In the genomic region with DNA sequence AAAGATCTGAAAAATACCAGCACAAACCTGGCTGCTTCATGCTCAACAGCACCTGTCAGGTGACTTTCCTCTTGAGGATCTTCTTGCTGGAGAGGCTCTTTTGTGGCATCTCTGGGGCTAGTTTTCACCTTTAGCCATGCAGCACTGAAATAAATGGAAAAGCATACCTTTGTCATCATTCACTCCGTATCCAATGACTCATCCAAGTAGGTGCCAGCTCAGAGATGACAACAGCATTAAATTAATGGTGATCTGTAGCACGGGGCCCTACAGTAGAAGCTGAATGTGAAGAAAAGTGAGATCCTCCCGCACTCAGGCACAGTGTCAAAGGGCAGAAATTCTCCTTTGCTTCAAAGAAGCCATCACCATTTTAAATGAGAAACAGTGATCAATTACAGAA, we compare ENCODE assay signal across 20 cellular contexts. TPM values are rescaled to one million over a fixed set of nuclear protein-coding genes. Genes with fewer than 3 reads are reported as not detected.
DNase-seq lines count a peak whose midpoint lies in the region; ATAC-seq and TF ChIP-seq lines count a peak whose summit lies in the region.
"Had no signal": no experiment of that assay in that cellular context is flagged by ENCODE, and none has a peak within 500 bp of the region (broad histone marks: within the 10 kb centered on the region; RNA-seq: fewer than 3 reads in every experiment).

No MANE protein-coding gene starts in this region.

- TF ChIP-seq CTCF in fibroblast of the aortic adventitia (IDR thresholded peaks at IDR 0.05; ENCODE audit: insufficient read depth, low read length), result no peak

- no peak overlapping the region for H3K4me3 ChIP-seq in fibroblast of the aortic adventitia (ENCODE audit: low read depth, low read length)
- H3K4me3 ChIP-seq: body of pancreas, colonic mucosa, gastroesophageal sphincter, left ventricle myocardium inferior, mucosa of descending colon, suprapubic skin had no signal

- peak; percentile 65 for DNase-seq in ACHN
- DNase-seq in HK-2 (ENCODE audit: unreplicated experiment), result peak; percentile 14
- peak; percentile 13 for DNase-seq in SW480 (ENCODE audit: low spot score)
- peak; percentile 5 for DNase-seq in fibroblast of the aortic adventitia (ENCODE audit: low read depth)
- DNase-seq in epidermal melanocyte (ENCODE audit: insufficient read length, low spot score), result no peak
- no peak for DNase-seq in NCI-H146 treated with DMSO at 0.1 percent for 48 hours (lab: John Stamatoyannopoulos, UW; ENCODE audit: unreplicated experiment)
- DNase-seq: activated CD4-positive, CD25-positive, alpha-beta regulatory T cell treated with anti-CD3 and anti-CD28 coated beads, Interleukin-2, amount 50 U/mL, for 72 hours; activated CD8-positive, alpha-beta memory T cell treated with anti-CD3 and anti-CD28 coated beads for 24 hours; activated T-cell treated with anti-CD3 and anti-CD28 coated beads, Interleukin-2, amount 50 U/mL, for 72 hours; body of pancreas; colonic mucosa; left ventricle myocardium inferior; mucosa of descending colon; NCI-H1436 treated with DMSO at 0.1 percent for 48 hours; NCI-H82 had no signal

- ATAC-seq in HG03045 (IDR thresholded peaks at IDR 0.05; ENCODE audit: unreplicated experiment) (no peak), GM21529 (IDR thresholded peaks at IDR 0.05; ENCODE audit: unreplicated experiment) (no peak)
- ATAC-seq: activated naive CD4-positive, alpha-beta T cell treated with anti-CD3 and anti-CD28 coated beads, Interleukin-2, amount 50 U/mL, for 72 hours; activated T-cell treated with anti-CD3 and anti-CD28 coated beads, Interleukin-2, amount 50 U/mL, for 72 hours; body of pancreas; gastroesophageal sphincter; mucosa of descending colon had no signal

- in situ Hi-C loops in ACHN (cut with HindIII; ENCODE audit: low pct_ligation_motif_present, low pct_unique_long_range_greater_than_20kb, low sequenced_read_pairs), result no loop called here

RNA-seq across cellular contexts. Expression of gene KIAA0753, which starts 32.2 kb away (rescaled TPM):
- 14.4 and 20.9 TPM in 2 replicates for total RNA-seq in fibroblast of the aortic adventitia (ENCODE audit: low replicate concordance)

RNA-seq across cellular contexts. Expression of gene TXNDC17, which starts 32.5 kb away (rescaled TPM):
- total RNA-seq in fibroblast of the aortic adventitia (ENCODE audit: low replicate concordance), result 57.5 and 162 TPM in 2 replicates

RNA-seq across cellular contexts. Expression of gene MED31, which starts 43.1 kb away (rescaled TPM):
- total RNA-seq in fibroblast of the aortic adventitia (ENCODE audit: low replicate concordance), result 12.3 and 28.8 TPM in 2 replicates

RNA-seq across cellular contexts. Expression of gene C17orf100, which starts 43.2 kb away (rescaled TPM):
- 0.57 and 0.63 TPM in 2 replicates for total RNA-seq in fibroblast of the aortic adventitia (ENCODE audit: low replicate concordance)

RNA-seq across cellular contexts. Expression of gene PITPNM3, which starts 52.0 kb away (rescaled TPM):
- total RNA-seq in fibroblast of the aortic adventitia (ENCODE audit: low replicate concordance), result 0.57 and 1.3 TPM in 2 replicates

Comparison
In these comparisons a context has a peak if more than half of its experiments do, and no peak if none do; other contexts are left out.
1. DNase-seq: peak in ACHN (single experiment), HK-2 (single experiment), SW480 (single experiment) and fibroblast of the aortic adventitia (single experiment); none in epidermal melanocyte (single experiment) and NCI-H146 treated with DMSO at 0.1 percent for 48 hours (single experiment).